Comparison of ENCODE assay signal across 11 cellular contexts in genomic region chr19:17967258-17968051, GRCh38. TPM values are rescaled to one million over a fixed set of nuclear protein-coding genes. Genes with fewer than 3 reads are reported as not detected.
DNase-seq lines count a peak whose midpoint lies in the region; ATAC-seq, FAIRE-seq and TF ChIP-seq lines count a peak whose summit lies in the region.
"Had no signal": no experiment of that assay in that cellular context is flagged by ENCODE, and none has a peak within 500 bp of the region (broad histone marks: within the 10 kb centered on the region; RNA-seq: fewer than 3 reads in every experiment).

No MANE protein-coding gene starts in this region.

- H3K4me3 ChIP-seq in cardiac muscle cell (peak overlapping the region; percentile 26), suprapubic skin (peak overlapping the region; percentile 18)

- FAIRE-seq in frontal cortex (lab: Jason Lieb, UNC) = no peak

- no peaks in the 10 kb centered on the region for H3K36me3 Mint-ChIP-seq in immature natural killer cell
- H3K36me3 Mint-ChIP-seq: activated CD4-positive, alpha-beta memory T cell treated with anti-CD3 and anti-CD28 coated beads for 36 hours; activated naive CD4-positive, alpha-beta T cell treated with anti-CD3 and anti-CD28 coated beads, Interleukin-2, amount 50 U/mL, for 72 hours had no signal

- H3K27ac ChIP-seq in cardiac muscle cell (no peak overlapping the region), VCaP (peak overlapping the region; percentile 58; the same call in 1 of the 2 replicates), suprapubic skin (no peak overlapping the region)

- H3K36me3 ChIP-seq in cardiac muscle cell (no peaks in the 10 kb centered on the region), suprapubic skin (no peaks in the 10 kb centered on the region)

- no peak for TF ChIP-seq EP300 in suprapubic skin (IDR thresholded peaks at IDR 0.05)

- peaks cover 6 to 13% (median 6%) of the 10 kb centered on the region in 3 donors for H3K27me3 Mint-ChIP-seq in immature natural killer cell (ENCODE audit: low read depth in 3 of 3)

- ATAC-seq in left cardiac atrium (no peak), GM18502 (IDR thresholded peaks at IDR 0.05; ENCODE audit: poor library complexity, unreplicated experiment) (no peak), HG03432 (IDR thresholded peaks at IDR 0.05; ENCODE audit: unreplicated experiment) (no peak)

- no peak for TF ChIP-seq CTCF in cardiac muscle cell (IDR thresholded peaks at IDR 0.05; ENCODE audit: low read depth, low read length)
- TF ChIP-seq CTCF in VCaP (conservative IDR thresholded peaks at IDR 0.05) = no peak
- TF ChIP-seq CTCF in suprapubic skin (IDR thresholded peaks at IDR 0.05) = no peak

- H3K4me3 Mint-ChIP-seq in immature natural killer cell = peak overlapping the region in 3 of 5 donors; percentile 29 to 72 (median 59)
- H3K4me3 Mint-ChIP-seq: activated CD4-positive, alpha-beta memory T cell treated with anti-CD3 and anti-CD28 coated beads for 36 hours had no signal

- 3% methylated on average over 16 of the region's 35 CpGs for WGBS in suprapubic skin

- H3K27ac Mint-ChIP-seq in immature natural killer cell = no peak overlapping the region
- H3K27ac Mint-ChIP-seq: activated CD4-positive, alpha-beta memory T cell treated with anti-CD3 and anti-CD28 coated beads for 36 hours; activated naive CD4-positive, alpha-beta T cell treated with anti-CD3 and anti-CD28 coated beads, Interleukin-2, amount 50 U/mL, for 72 hours had no signal

- intact Hi-C loops in left cardiac atrium (cut with DNase I) = no loop called here

- H3K4me1 ChIP-seq in cardiac muscle cell (ENCODE audit: low read depth) (peaks cover 4% of the 10 kb centered on the region), suprapubic skin (peaks cover 8% of the 10 kb centered on the region)

- H3K27me3 ChIP-seq in cardiac muscle cell (no peaks in the 10 kb centered on the region), suprapubic skin (peaks cover 53% of the 10 kb centered on the region)

- peaks cover 0 to 4% of the 10 kb centered on the region in 2 donors for H3K4me1 Mint-ChIP-seq in immature natural killer cell

- DNase-seq in cardiac muscle cell (ENCODE audit: low read depth in 1 of 2, low spot score in 1 of 2) = no peak
- DNase-seq in left cardiac atrium = no peak
- no peak for DNase-seq in immature natural killer cell
- DNase-seq in suprapubic skin (ENCODE audit: low spot score in 2 of 2) = no peak
- DNase-seq in frontal cortex (ENCODE audit: low spot score in 2 of 2) = no peak
- DNase-seq: activated CD4-positive, alpha-beta memory T cell treated with anti-CD3 and anti-CD28 coated beads for 36 hours; NCI-H774 had no signal

- no peaks in the 10 kb centered on the region for H3K9me3 Mint-ChIP-seq in immature natural killer cell
- H3K9me3 Mint-ChIP-seq: activated CD4-positive, alpha-beta memory T cell treated with anti-CD3 and anti-CD28 coated beads for 36 hours; activated naive CD4-positive, alpha-beta T cell treated with anti-CD3 and anti-CD28 coated beads, Interleukin-2, amount 50 U/mL, for 72 hours had no signal

- H3K9me3 ChIP-seq in cardiac muscle cell (ENCODE audit: low read depth) (no peaks in the 10 kb centered on the region), suprapubic skin (no peaks in the 10 kb centered on the region)

- no peak for TF ChIP-seq POLR2A in suprapubic skin (IDR thresholded peaks at IDR 0.05)

RNA-seq across cellular contexts. Expression of gene KCNN1, which starts 0.5 kb away (rescaled TPM):
- total RNA-seq in cardiac muscle cell (23.4 and 26.7 TPM in 2 replicates), left cardiac atrium (1 to 10 TPM; 1.7 to 1.8 TPM), suprapubic skin (under 1 TPM in 2 of 4 donors, not detected in 2; 0.26 to 0.51 TPM), frontal cortex (16.3 TPM)
- polyA plus RNA-seq in cardiac muscle cell (20.4 and 28.0 TPM in 2 replicates), immature natural killer cell (not detected)

RNA-seq across cellular contexts. Expression of gene CCDC124, which starts 34.6 kb away (rescaled TPM):
- total RNA-seq in cardiac muscle cell = 80.5 and 103 TPM in 2 replicates
- 172 and 200 TPM in 2 replicates for polyA plus RNA-seq in cardiac muscle cell
- 10 to 100 TPM; 74.5 to 86.8 TPM for total RNA-seq in left cardiac atrium
- 10 to 100 TPM; 45.5 to 76.9 (median 52.1) TPM for polyA plus RNA-seq in immature natural killer cell
- total RNA-seq in suprapubic skin = 10 to 100 TPM; 24.3 to 42.7 (median 33.1) TPM
- total RNA-seq in frontal cortex = 15.5 TPM

RNA-seq across cellular contexts. Expression of gene ARRDC2, which starts 40.5 kb away (rescaled TPM):
- 9.2 and 16.1 TPM in 2 replicates for total RNA-seq in cardiac muscle cell
- polyA plus RNA-seq in cardiac muscle cell = 6.8 and 10.7 TPM in 2 replicates
- total RNA-seq in left cardiac atrium = 10 to 100 TPM; 14.8 to 21.6 TPM
- 10 to 100 TPM; 31.4 to 39.2 (median 38.6) TPM for polyA plus RNA-seq in immature natural killer cell
- total RNA-seq in suprapubic skin = 10 to 100 TPM; 11.3 to 35.0 (median 28.5) TPM
- 1.6 TPM for total RNA-seq in frontal cortex
